ENCODE assay signal across 2 cellular contexts in the genomic region with DNA sequence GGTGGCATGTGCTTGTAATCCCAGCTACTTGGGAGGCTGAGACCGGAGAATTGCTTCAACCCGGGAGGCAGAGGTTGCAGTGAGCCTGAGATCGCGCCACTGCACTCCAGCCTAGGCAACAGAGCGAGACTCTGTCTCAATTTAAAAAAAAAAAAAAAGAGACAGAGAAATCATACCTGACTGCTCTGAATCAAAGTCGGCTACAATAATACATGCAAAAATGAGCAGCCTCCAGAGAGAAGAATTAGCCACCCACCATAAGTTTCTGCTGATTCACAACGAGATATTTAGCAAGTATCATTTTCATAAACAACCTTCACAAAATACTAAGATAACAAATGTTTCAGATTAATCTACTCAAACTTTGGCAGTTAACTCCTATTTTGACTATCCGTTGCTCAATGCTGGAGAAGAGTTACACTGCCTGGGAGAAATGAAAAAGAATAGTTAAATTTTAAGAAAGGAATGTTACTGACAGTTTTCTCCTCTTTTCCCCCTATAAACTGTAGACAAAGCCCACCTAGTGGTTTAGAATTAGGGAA.
TF ChIP-seq lines count a peak whose summit lies in the region.

No MANE protein-coding gene starts in this region.

TF ChIP-seq in IMR-90, 13 proteins besides CTCF, POLR2A, EP300 and RAD21:
- TF ChIP-seq, protein P1, sequence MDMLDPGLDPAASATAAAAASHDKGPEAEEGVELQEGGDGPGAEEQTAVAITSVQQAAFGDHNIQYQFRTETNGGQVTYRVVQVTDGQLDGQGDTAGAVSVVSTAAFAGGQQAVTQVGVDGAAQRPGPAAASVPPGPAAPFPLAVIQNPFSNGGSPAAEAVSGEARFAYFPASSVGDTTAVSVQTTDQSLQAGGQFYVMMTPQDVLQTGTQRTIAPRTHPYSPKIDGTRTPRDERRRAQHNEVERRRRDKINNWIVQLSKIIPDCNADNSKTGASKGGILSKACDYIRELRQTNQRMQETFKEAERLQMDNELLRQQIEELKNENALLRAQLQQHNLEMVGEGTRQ (IDR thresholded peaks at IDR 0.05; ENCODE audit: low read depth, low read length): no peak
- peak; percentile 52; the same call in 1 of the 2 replicates for TF ChIP-seq CEBPB (IDR thresholded peaks at IDR 0.05; ENCODE audit: low read depth, low read length)

TF ChIP-seq in neural cell, 6 proteins besides CTCF, POLR2A, EP300 and RAD21:
- no peak for TF ChIP-seq EZH2 (IDR thresholded peaks at IDR 0.05; ENCODE audit: borderline replicate concordance, insufficient read depth, low read length, poor library complexity, severe bottlenecking)
